16 cellular contexts compared by ENCODE assay signal in the genomic region with DNA sequence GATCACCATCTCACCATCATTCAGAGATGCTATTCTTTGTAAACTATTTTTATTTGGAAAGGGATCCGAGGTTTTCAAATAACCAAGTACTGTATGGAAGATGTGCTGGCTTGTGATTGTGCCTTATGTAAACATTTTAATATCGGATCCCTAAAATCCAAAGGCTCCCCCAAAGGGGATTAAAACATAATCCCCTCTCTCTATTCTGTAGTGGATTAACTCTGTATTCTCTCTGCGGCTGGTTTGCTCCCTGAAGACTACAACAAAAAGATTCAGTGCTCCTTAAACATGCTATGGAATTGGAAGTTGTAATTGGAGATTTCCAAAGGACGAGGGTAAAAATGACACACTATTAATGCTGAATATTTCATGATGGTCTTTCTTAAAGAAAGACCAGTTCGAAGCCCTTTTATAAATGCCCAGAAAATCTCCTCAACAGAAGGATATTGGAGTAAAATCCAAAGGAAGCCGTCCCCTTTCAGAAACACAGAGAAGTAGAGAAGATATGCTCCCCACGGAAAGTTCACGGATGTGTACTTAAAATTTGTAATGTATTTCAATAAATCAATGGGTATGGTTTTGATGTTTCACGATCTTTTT. TPM values are rescaled to one million over a fixed set of nuclear protein-coding genes. Genes with fewer than 3 reads are reported as not detected.
DNase-seq lines count a peak whose midpoint lies in the region; ATAC-seq and TF ChIP-seq lines count a peak whose summit lies in the region.
"Had no signal": no experiment of that assay in that cellular context is flagged by ENCODE, and none has a peak within 500 bp of the region (broad histone marks: within the 10 kb centered on the region; RNA-seq: fewer than 3 reads in every experiment).

No MANE protein-coding gene starts in this region.

- H3K9ac ChIP-seq in iPS-15b (ENCODE audit: low read depth, low read length): no peak overlapping the region

- intact Hi-C loops in gastrocnemius medialis (cut with DNase I; ENCODE audit: low total_unique reads) (no loop called here), prostate gland (cut with DNase I) (no loop called here)

- H3K27me3 ChIP-seq in SJSA1 (replicated peaks) (peaks cover 5% of the 10 kb centered on the region; the same call in 1 of the 2 replicates), iPS-15b (ENCODE audit: control insufficient read depth, insufficient read depth, low read length) (peaks cover 58% of the 10 kb centered on the region), gastrocnemius medialis (no peaks in the 10 kb centered on the region), prostate gland (replicated peaks; ENCODE audit: insufficient read depth) (peaks cover 7% of the 10 kb centered on the region)

- TF ChIP-seq POLR2A in gastrocnemius medialis (IDR thresholded peaks at IDR 0.05) (no peak), prostate gland (IDR thresholded peaks at IDR 0.05) (no peak)

- WGBS in prostate gland: 51% methylated on average over 9 of the region's 9 CpGs

- peak; percentile 55 for DNase-seq in G401 (ENCODE audit: low spot score)
- peak in 1 of 2 experiments; percentile 41 for DNase-seq in SJSA1 (ENCODE audit: low read depth in 1 of 2, low spot score in 2 of 2)
- DNase-seq in gastrocnemius medialis: no peak
- no peak for DNase-seq in prostate gland (ENCODE audit: low spot score)
- no peak for DNase-seq in NCI-H146 (lab: John Stamatoyannopoulos, UW)
- DNase-seq: activated CD4-positive, alpha-beta T cell treated with anti-CD3 and anti-CD28 coated beads for 36 hours; activated T-cell treated with anti-CD3 and anti-CD28 coated beads, Interleukin-2, amount 50 U/mL, for 1 hour; DND-41; erythroblast; NCI-H2029; occipital lobe had no signal

- no peak for ATAC-seq in gastrocnemius medialis
- no peak for ATAC-seq in HG03108 (IDR thresholded peaks at IDR 0.05; ENCODE audit: unreplicated experiment)
- no peak for ATAC-seq in HG03280 (IDR thresholded peaks at IDR 0.05; ENCODE audit: unreplicated experiment)
- ATAC-seq: activated CD4-positive, alpha-beta T cell treated with anti-CD3 and anti-CD28 coated beads for 36 hours had no signal

- no peak for TF ChIP-seq CTCF in gastrocnemius medialis (IDR thresholded peaks at IDR 0.05 in 4 of 5, conservative IDR thresholded peaks at IDR 0.05 in 1 of 5)
- no peak for TF ChIP-seq CTCF in prostate gland (IDR thresholded peaks at IDR 0.05)

- H3K4me3 ChIP-seq in SJSA1: no peak overlapping the region
- peak overlapping the region; percentile 74 for H3K4me3 ChIP-seq in iPS-15b (ENCODE audit: low read depth, low read length)
- H3K4me3 ChIP-seq in gastrocnemius medialis: peak overlapping the region; percentile 67 to 87 (median 76)
- H3K4me3 ChIP-seq in prostate gland: no peak overlapping the region
- H3K4me3 ChIP-seq: lung had no signal

- in situ Hi-C loops in G401 (cut with HindIII; ENCODE audit: low sequenced_read_pairs): no loop called here
- in situ Hi-C loops in gastrocnemius medialis (cut with MboI; ENCODE audit: low sequenced_read_pairs in 4 of 4): loop anchor here in 3 of 4 donors (10.0 kb wide), 1 partner anchor 485 kb away; no protein-coding TSS in a partner anchor

- H3K9me3 ChIP-seq in SJSA1 (replicated peaks): no peaks in the 10 kb centered on the region
- no peaks in the 10 kb centered on the region for H3K9me3 ChIP-seq in iPS-15b (ENCODE audit: control insufficient read depth, insufficient read depth, low read length)
- H3K9me3 ChIP-seq in gastrocnemius medialis: no peaks in the 10 kb centered on the region
- no peaks in the 10 kb centered on the region for H3K9me3 ChIP-seq in prostate gland

- H3K36me3 ChIP-seq in SJSA1 (no peaks in the 10 kb centered on the region), iPS-15b (ENCODE audit: control insufficient read depth, insufficient read depth, low read length) (no peaks in the 10 kb centered on the region), gastrocnemius medialis (no peaks in the 10 kb centered on the region), prostate gland (no peaks in the 10 kb centered on the region)

- H3K27ac ChIP-seq in SJSA1 (peak overlapping the region; percentile 88), gastrocnemius medialis (peak overlapping the region; percentile 86 to 95 (median 88)), prostate gland (no peak overlapping the region)

- peaks cover 11% of the 10 kb centered on the region for H3K4me1 ChIP-seq in SJSA1 (replicated peaks)
- peaks cover 5% of the 10 kb centered on the region for H3K4me1 ChIP-seq in iPS-15b (ENCODE audit: control insufficient read depth, insufficient read depth, low read length)
- H3K4me1 ChIP-seq in gastrocnemius medialis: peaks cover 11 to 13% of the 10 kb centered on the region in 2 donors
- H3K4me1 ChIP-seq in prostate gland (replicated peaks): no peaks in the 10 kb centered on the region

RNA-seq across cellular contexts. Expression of a gene that starts 6.6 kb away (rescaled TPM):
- total RNA-seq in G401 (2014; rRNA removed; shearing (Covaris generic)): not detected in 2 replicates
- 2.6 and 3.7 TPM in 2 replicates for total RNA-seq in SJSA1 (2014; rRNA removed; shearing (Covaris generic))
- 1 to 10 TPM; 3.2 to 4.2 (median 3.5) TPM for total RNA-seq in gastrocnemius medialis
- total RNA-seq in prostate gland: 1 to 10 TPM in 1 of 2 donors, under 1 TPM in 1; 0.51 to 3.1 TPM
- total RNA-seq: activated CD4-positive, alpha-beta T cell treated with anti-CD3 and anti-CD28 coated beads for 36 hours; T-helper 2 cell treated with Interferon-gamma antibody and Interleukin-4, amounts not matched to agents 100 ng/mL and 5 ng/mL, for 36 hours had no signal

Comparison
In these comparisons a context has a peak if more than half of its experiments do, and no peak if none do; other contexts are left out.
1. H3K27ac ChIP-seq: peak in SJSA1 (single experiment) and gastrocnemius medialis (4 of 4); none in prostate gland (0 of 2).
2. H3K4me3 ChIP-seq: peak in iPS-15b (single experiment) and gastrocnemius medialis (4 of 4); none in SJSA1 (single experiment) and prostate gland (0 of 2).